10 cellular contexts compared by ENCODE assay signal in genomic region chr16:50879873-50880695, GRCh38.
A peak's percentile ranks its signal among the peaks of the same experiment; 100 is the strongest.
DNase-seq lines count a peak whose midpoint lies in the region; ATAC-seq and TF ChIP-seq lines count a peak whose summit lies in the region.
"Had no signal": no experiment of that assay in that cellular context is flagged by ENCODE, and none has a peak within 500 bp of the region (broad histone marks: within the 10 kb centered on the region; RNA-seq: fewer than 3 reads in every experiment).

No MANE protein-coding gene starts in this region.

- TF ChIP-seq CTCF in body of pancreas (IDR thresholded peaks at IDR 0.05) = no peak
- no peak for TF ChIP-seq CTCF in sigmoid colon (IDR thresholded peaks at IDR 0.05)

- H3K79me1 ChIP-seq in mesenchymal stem cell (replicated peaks; ENCODE audit: low read length, poor library complexity, severe bottlenecking) = no peaks in the 10 kb centered on the region

- intact Hi-C loops in body of pancreas (cut with DNase I) = no loop called here
- intact Hi-C loops in sigmoid colon (cut with DNase I) = no loop called here

- H3K27me3 ChIP-seq in body of pancreas (no peaks in the 10 kb centered on the region), mesenchymal stem cell (ENCODE audit: control insufficient read depth in 1 of 2, insufficient read depth in 1 of 2, low read length in 2 of 2) (peaks cover 16 to 21% of the 10 kb centered on the region in 2 experiments), sigmoid colon (peaks cover 0 to 20% (median 0%) of the 10 kb centered on the region in 3 donors)

- peak; percentile 59 for ATAC-seq in body of pancreas
- ATAC-seq in HG03571 (IDR thresholded peaks at IDR 0.05; ENCODE audit: unreplicated experiment) = no peak
- ATAC-seq: left lung, SK-N-SH treated with all-trans-retinoic acid at 6 μM for 48 hours had no signal

- H3K36me3 ChIP-seq in body of pancreas (replicated peaks in 1 of 2; ENCODE audit: insufficient read depth in 1 of 2, low read depth in 2 of 2) (no peaks in the 10 kb centered on the region), mesenchymal stem cell (ENCODE audit: control insufficient read depth in 1 of 2, insufficient read depth in 2 of 2, low read depth in 1 of 2, low read length in 2 of 2) (no peaks in the 10 kb centered on the region), sigmoid colon (no peaks in the 10 kb centered on the region)
- H3K36me3 ChIP-seq: left lung had no signal

- peaks cover 29% of the 10 kb centered on the region for H3K4me1 ChIP-seq in body of pancreas
- no peaks in the 10 kb centered on the region for H3K4me1 ChIP-seq in mesenchymal stem cell (ENCODE audit: control insufficient read depth, insufficient read depth, low read depth, low read length)
- H3K4me1 ChIP-seq in sigmoid colon = no peaks in the 10 kb centered on the region
- H3K4me1 ChIP-seq: left lung had no signal

- H2AK5ac ChIP-seq in mesenchymal stem cell (ENCODE audit: low read length, severe bottlenecking) = no peak overlapping the region

- H2BK12ac ChIP-seq in mesenchymal stem cell (ENCODE audit: low read length in 2 of 2) = no peak overlapping the region

- no peak overlapping the region for H4K8ac ChIP-seq in mesenchymal stem cell (ENCODE audit: low read length)

- no peak overlapping the region for H2AFZ ChIP-seq in mesenchymal stem cell (ENCODE audit: low read depth, low read length)

- DNase-seq in DMS79 (lab: John Stamatoyannopoulos, UW) = peak; percentile 7
- DNase-seq in NCI-H146 treated with DMSO at 0.1 percent for 48 hours (lab: John Stamatoyannopoulos, UW; ENCODE audit: unreplicated experiment) = peak; percentile 53
- DNase-seq in body of pancreas = peak; percentile 16 to 34 (median 23)
- DNase-seq in mesenchymal stem cell = no peak
- DNase-seq in activated CD4-positive, alpha-beta T cell treated with anti-CD3 and anti-CD28 coated beads, Interleukin-2, amount 50 U/mL, for 1 hour = no peak
- no peak for DNase-seq in sigmoid colon
- no peak for DNase-seq in AML-193 (lab: John Stamatoyannopoulos, UW)

- H3K14ac ChIP-seq in mesenchymal stem cell (ENCODE audit: low read length in 2 of 2) = no peak overlapping the region

- no peak overlapping the region for H2BK15ac ChIP-seq in mesenchymal stem cell (ENCODE audit: low read depth, poor library complexity, severe bottlenecking)

- H3K27ac ChIP-seq in body of pancreas (peak overlapping the region in 2 of 4 donors; percentile 17 to 41), mesenchymal stem cell (ENCODE audit: low read length, poor library complexity, severe bottlenecking) (no peak overlapping the region), sigmoid colon (no peak overlapping the region)
- H3K27ac ChIP-seq: left lung had no signal

- WGBS in body of pancreas, 2 donors = 24 to 28% methylated on average over 13 to 24 of the region's 24 CpGs
- 11% methylated on average over 21 of the region's 24 CpGs for WGBS in mesenchymal stem cell
- 23 to 35% methylated on average over 24 of the region's 24 CpGs for WGBS in sigmoid colon, 2 donors

- no peak for TF ChIP-seq EP300 in sigmoid colon (IDR thresholded peaks at IDR 0.05)

- H2BK5ac ChIP-seq in mesenchymal stem cell (ENCODE audit: low read depth, low read length, poor library complexity, severe bottlenecking) = no peak overlapping the region

- H3K9ac ChIP-seq in mesenchymal stem cell (ENCODE audit: low read length) = no peak overlapping the region

- TF ChIP-seq POLR2A in body of pancreas (IDR thresholded peaks at IDR 0.05) = peak in 2 of 3 donors; percentile 19 to 37
- TF ChIP-seq POLR2A in sigmoid colon (IDR thresholded peaks at IDR 0.05) = no peak

- H3K23ac ChIP-seq in mesenchymal stem cell (ENCODE audit: low read length in 2 of 2) = no peak overlapping the region

- H4K91ac ChIP-seq in mesenchymal stem cell (ENCODE audit: low read length) = no peak overlapping the region

- no peak overlapping the region for H3K18ac ChIP-seq in mesenchymal stem cell (ENCODE audit: low read depth in 1 of 2, low read length in 2 of 2)

- H3K9me3 ChIP-seq in body of pancreas = no peaks in the 10 kb centered on the region
- no peaks in the 10 kb centered on the region for H3K9me3 ChIP-seq in mesenchymal stem cell (ENCODE audit: control insufficient read depth, low read length)
- no peaks in the 10 kb centered on the region for H3K9me3 ChIP-seq in sigmoid colon
- H3K9me3 ChIP-seq: left lung had no signal

- no peak overlapping the region for H3K4me3 ChIP-seq in body of pancreas
- H3K4me3 ChIP-seq in mesenchymal stem cell (ENCODE audit: insufficient read depth in 1 of 2, low read depth in 1 of 2, low read length in 2 of 2) = no peak overlapping the region
- H3K4me3 ChIP-seq in sigmoid colon = no peak overlapping the region
- H3K4me3 ChIP-seq: left lung had no signal

- peak overlapping the region; percentile 9 for H3K4me2 ChIP-seq in mesenchymal stem cell (ENCODE audit: low read length, poor library complexity, severe bottlenecking)

- no peak overlapping the region for H3K4ac ChIP-seq in mesenchymal stem cell (ENCODE audit: low read depth in 1 of 2, low read length in 2 of 2)

- no peak overlapping the region for H2BK120ac ChIP-seq in mesenchymal stem cell (ENCODE audit: low read depth, low read length)

Comparison
In these comparisons a context has a peak if more than half of its experiments do, and no peak if none do; other contexts are left out.
1. DNase-seq: peak in DMS79 (single experiment), NCI-H146 treated with DMSO at 0.1 percent for 48 hours (single experiment) and body of pancreas (4 of 4); none in mesenchymal stem cell (single experiment), activated CD4-positive, alpha-beta T cell treated with anti-CD3 and anti-CD28 coated beads, Interleukin-2, amount 50 U/mL, for 1 hour (single experiment), sigmoid colon (single experiment) and AML-193 (0 of 2).
2. POLR2A ChIP-seq: peak in body of pancreas (2 of 3); none in sigmoid colon (0 of 2).